ENCODE assay signal across 17 cellular contexts in genomic region chr14:74587363-74587707, GRCh38.
"Had no signal": no experiment of that assay in that cellular context is flagged by ENCODE, and none has a peak within 500 bp of the region (broad histone marks: within the 10 kb centered on the region; RNA-seq: fewer than 3 reads in every experiment).

No MANE protein-coding gene starts in this region.

- H3K36me3 Mint-ChIP-seq: mesothelial cell of epicardium, natural killer cell, neural progenitor cell had no signal

- DNase-seq: effector memory CD8-positive, alpha-beta T cell; esophagus squamous epithelium; foreskin fibroblast; natural killer cell; occipital lobe; pancreas; right cardiac atrium; small intestine; stimulated activated CD4-positive, alpha-beta T cell treated with anti-CD3 and anti-CD28 coated beads, Interleukin-12 subunit alpha, Interleukin-12 subunit beta, amount 100 ng/mL, for 4 hours; stimulated activated naive CD4-positive, alpha-beta T cell treated with Interleukin-2 at 50 U/mL for 16 hours; thyroid gland; upper lobe of left lung; uterus had no signal

- H3K27ac Mint-ChIP-seq: effector memory CD8-positive, alpha-beta T cell; mesothelial cell of epicardium; natural killer cell; progenitor cell of endocrine pancreas had no signal

- H3K4me1 ChIP-seq: neural progenitor cell had no signal

- H3K27ac ChIP-seq: esophagus squamous epithelium, gastroesophageal sphincter, neural progenitor cell, pancreas, uterus had no signal

- H3K27me3 ChIP-seq: esophagus squamous epithelium, gastroesophageal sphincter, neural progenitor cell, pancreas, thyroid gland, upper lobe of left lung, uterus had no signal

- H2AFZ ChIP-seq: neural progenitor cell had no signal

- H3K4me2 ChIP-seq: neural progenitor cell had no signal

- H3K36me3 ChIP-seq: esophagus squamous epithelium, gastroesophageal sphincter, neural progenitor cell, pancreas, thyroid gland, upper lobe of left lung, uterus had no signal

- H3K9me3 Mint-ChIP-seq: effector memory CD8-positive, alpha-beta T cell; mesothelial cell of epicardium; natural killer cell; neural progenitor cell had no signal

- H3K4me3 Mint-ChIP-seq: effector memory CD8-positive, alpha-beta T cell; mesothelial cell of epicardium; natural killer cell; neural progenitor cell had no signal

- H3K9ac ChIP-seq: neural progenitor cell had no signal

- H3K4me3 ChIP-seq: esophagus squamous epithelium, gastroesophageal sphincter, neural progenitor cell, pancreas, thyroid gland, upper lobe of left lung, uterus had no signal

- H3K9me3 ChIP-seq: esophagus squamous epithelium, gastroesophageal sphincter, pancreas, thyroid gland, upper lobe of left lung, uterus had no signal

- H3K4me1 Mint-ChIP-seq: natural killer cell had no signal
